ENCODE assay signal across 8 cellular contexts in the genomic region with DNA sequence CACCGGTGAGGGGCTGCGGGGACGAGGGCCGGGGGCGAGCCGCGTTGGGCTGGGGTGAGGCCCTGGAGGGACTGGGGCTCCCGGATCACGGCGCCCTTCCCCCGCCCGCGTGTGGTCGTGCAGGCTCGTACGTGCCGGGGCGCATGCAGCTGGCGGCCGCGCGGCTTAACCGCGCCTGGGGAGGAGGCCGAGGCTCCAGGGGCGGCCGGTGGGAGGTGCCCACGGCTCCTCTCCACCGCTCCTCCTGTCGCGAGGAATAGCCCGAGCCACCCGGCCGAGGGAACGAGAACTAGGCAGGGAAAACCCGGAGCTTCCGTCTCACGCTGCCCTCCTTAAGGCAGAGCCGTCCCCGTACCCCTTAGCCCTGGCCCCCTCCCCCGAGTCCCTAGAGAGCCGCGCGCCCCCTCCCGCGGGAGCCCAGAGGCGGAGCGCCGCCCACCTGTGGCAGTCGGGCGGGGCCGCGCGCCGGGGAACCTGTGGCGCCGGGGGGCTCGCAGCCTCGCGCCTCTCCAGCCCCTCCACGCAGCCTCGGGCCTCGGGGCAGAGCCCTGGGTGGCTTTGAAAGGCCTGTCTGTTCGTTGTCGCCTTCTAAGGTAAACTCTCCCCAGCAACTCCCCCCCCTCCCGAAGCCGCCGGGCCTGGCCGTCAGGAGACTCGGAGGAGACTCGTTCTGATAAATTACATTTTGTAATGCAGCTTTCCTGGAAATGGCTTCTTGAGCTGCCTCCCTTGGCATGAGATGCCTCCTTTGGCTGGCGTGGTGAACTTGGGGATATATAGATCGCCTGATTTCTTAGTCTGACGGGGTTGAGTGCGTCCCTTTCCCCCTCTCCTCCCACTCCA. TPM values are rescaled to one million over a fixed set of nuclear protein-coding genes. Genes with fewer than 3 reads are reported as not detected.
A peak's percentile ranks its signal among the peaks of the same experiment; 100 is the strongest.
DNase-seq lines count a peak whose midpoint lies in the region; ATAC-seq and TF ChIP-seq lines count a peak whose summit lies in the region.

No MANE protein-coding gene starts in this region.

- H3K79me2 ChIP-seq in parathyroid adenoma, result no peaks in the 10 kb centered on the region

- H3K27ac Mint-ChIP-seq in activated naive CD4-positive, alpha-beta T cell treated with anti-CD3 and anti-CD28 coated beads for 36 hours, result no peak overlapping the region

- H3K27me3 ChIP-seq in BE2C (peaks cover 23% of the 10 kb centered on the region), parathyroid adenoma (ENCODE audit: control insufficient read depth, insufficient read depth, low read length) (no peaks in the 10 kb centered on the region)

- no peaks in the 10 kb centered on the region for H3K36me3 Mint-ChIP-seq in activated naive CD4-positive, alpha-beta T cell treated with anti-CD3 and anti-CD28 coated beads for 36 hours (ENCODE audit: low read depth)

- H3K27ac ChIP-seq in parathyroid adenoma, result no peak overlapping the region

- no peaks in the 10 kb centered on the region for H3K9me3 Mint-ChIP-seq in activated naive CD4-positive, alpha-beta T cell treated with anti-CD3 and anti-CD28 coated beads for 36 hours

- peaks cover 10% of the 10 kb centered on the region for H3K4me1 Mint-ChIP-seq in activated naive CD4-positive, alpha-beta T cell treated with anti-CD3 and anti-CD28 coated beads for 36 hours (ENCODE audit: low read depth)

- H3K4me1 ChIP-seq in BE2C (no peaks in the 10 kb centered on the region), parathyroid adenoma (no peaks in the 10 kb centered on the region)

- H3K4me3 ChIP-seq in BE2C (ENCODE audit: low read depth, low read length) (peak overlapping the region; percentile 54), parathyroid adenoma (ENCODE audit: low read depth, low read length) (peak overlapping the region; percentile 64)

- peak; percentile 30 for DNase-seq in BE2C
- peak; percentile 22 for DNase-seq in NCI-H82 treated with DMSO at 0.1 percent for 48 hours (lab: John Stamatoyannopoulos, UW; ENCODE audit: unreplicated experiment)
- DNase-seq in activated naive CD4-positive, alpha-beta T cell treated with anti-CD3 and anti-CD28 coated beads for 36 hours, result peak; percentile 41
- DNase-seq in Right ventricle myocardium superior, result peak; percentile 74
- DNase-seq in amniotic stem cell (lab: John Stamatoyannopoulos, UW), result no peak

- intact Hi-C loops in activated naive CD4-positive, alpha-beta T cell treated with anti-CD3 and anti-CD28 coated beads for 36 hours (cut with micrococcal nuclease), result loop anchor here (1.0 to 5.0 kb wide), 5 partner anchors 64 to 406 kb away; partner anchors contain the start of genes LEPR and LEPROT
- intact Hi-C loops in Right ventricle myocardium superior (cut with DNase I), result loop anchor here (5.0 kb wide), 1 partner anchor 64 kb away; no protein-coding TSS in a partner anchor

- peaks cover 47% of the 10 kb centered on the region for H3K27me3 Mint-ChIP-seq in activated naive CD4-positive, alpha-beta T cell treated with anti-CD3 and anti-CD28 coated beads for 36 hours (ENCODE audit: low read depth)

- no peak for TF ChIP-seq CTCF in BE2C (IDR thresholded peaks at IDR 0.05; ENCODE audit: low read depth, low read length)
- no peak for TF ChIP-seq CTCF in parathyroid adenoma (IDR thresholded peaks at IDR 0.05)

- no peaks in the 10 kb centered on the region for H3K36me3 ChIP-seq in BE2C
- H3K36me3 ChIP-seq in parathyroid adenoma (ENCODE audit: control insufficient read depth, insufficient read depth, low read length), result no peaks in the 10 kb centered on the region

- peak overlapping the region; percentile 80 for H3K4me3 Mint-ChIP-seq in activated naive CD4-positive, alpha-beta T cell treated with anti-CD3 and anti-CD28 coated beads for 36 hours

- CTCF ChIA-PET in activated naive CD4-positive, alpha-beta T cell treated with anti-CD3 and anti-CD28 coated beads for 36 hours (lab: Charles Lee), result interaction anchor here (1.8 to 2.0 kb wide), 2 partner anchors 64 to 74 kb away, joined by 4 to 7 read pairs; no protein-coding TSS in a partner anchor

- H3K9ac ChIP-seq in parathyroid adenoma, result no peak overlapping the region

- peak overlapping the region; percentile 74 for H2AFZ ChIP-seq in parathyroid adenoma

- H3K9me3 ChIP-seq in BE2C, result no peaks in the 10 kb centered on the region
- no peaks in the 10 kb centered on the region for H3K9me3 ChIP-seq in parathyroid adenoma (ENCODE audit: control insufficient read depth, low read length)

- peak overlapping the region; percentile 95 for H3K4me2 ChIP-seq in parathyroid adenoma (ENCODE audit: low read length)

- ATAC-seq in GM18519 (IDR thresholded peaks at IDR 0.05; ENCODE audit: low FRiP score, unreplicated experiment), result peak; percentile 42
- ATAC-seq in HG03064 (IDR thresholded peaks at IDR 0.05; ENCODE audit: low read depth, unreplicated experiment), result peak; percentile 52
- peak; percentile 83 for ATAC-seq in Right ventricle myocardium superior (ENCODE audit: poor library complexity)

RNA-seq across cellular contexts. Expression of gene AK4, which starts 0.8 kb away (rescaled TPM):
- 1.5 TPM for polyA plus RNA-seq in BE2C (2012; ENCODE audit: insufficient read depth, insufficient read length, low read depth)
- 10 to 100 TPM; 25.2 to 25.4 TPM for total RNA-seq in activated naive CD4-positive, alpha-beta T cell treated with anti-CD3 and anti-CD28 coated beads for 36 hours
- 147 TPM for total RNA-seq in Right ventricle myocardium superior
